ENCODE assay signal across 9 cellular contexts in genomic region chr13:42720116-42720857, GRCh38.
A peak's percentile ranks its signal among the peaks of the same experiment; 100 is the strongest.
DNase-seq lines count a peak whose midpoint lies in the region; ATAC-seq and TF ChIP-seq lines count a peak whose summit lies in the region.
"Had no signal": no experiment of that assay in that cellular context is flagged by ENCODE, and none has a peak within 500 bp of the region (broad histone marks: within the 10 kb centered on the region; RNA-seq: fewer than 3 reads in every experiment).

No MANE protein-coding gene starts in this region.

- no peak for TF ChIP-seq POLR2A in HCT116 (IDR thresholded peaks at IDR 0.05; ENCODE audit: borderline replicate concordance, extremely low read depth, insufficient read depth, insufficient read length)
- no peak for TF ChIP-seq POLR2A in gastroesophageal sphincter (IDR thresholded peaks at IDR 0.05)

- no peak for TF ChIP-seq EP300 in gastroesophageal sphincter (IDR thresholded peaks at IDR 0.05)

- H3K4me1 ChIP-seq in A673 (ENCODE audit: insufficient read depth, low read length, poor library complexity, severe bottlenecking) (peaks cover 11% of the 10 kb centered on the region), HCT116 (ENCODE audit: control insufficient read depth in 1 of 2, insufficient read depth in 2 of 2, low read length in 2 of 2) (peaks cover 3 to 8% of the 10 kb centered on the region in 2 experiments; a peak in 2 of 4 replicates), gastroesophageal sphincter (no peaks in the 10 kb centered on the region)

- WGBS in gastroesophageal sphincter (ENCODE audit: low coverage in 1 of 2), 2 donors: 59 to 67% methylated on average over 11 to 12 of the region's 12 CpGs

- DNase-seq in A673 (ENCODE audit: low spot score) (peak; percentile 81), HCT116 (ENCODE audit: low read depth, low spot score) (peak; percentile 60), SIG-M5 treated with dmso at 0.1 percent for 504 hours (lab: John Stamatoyannopoulos, UW; ENCODE audit: unreplicated experiment) (peak; percentile 94), GDM1 (lab: John Stamatoyannopoulos, UW) (no peak)

- CTCF ChIA-PET in A673 (lab: Charles Lee): no interaction called here
- CTCF ChIA-PET in HCT116 (lab: Charles Lee): interaction anchor here (1.7 kb wide), 1 partner anchor 386 kb away, joined by 3 read pairs; no protein-coding TSS in a partner anchor

- no peak overlapping the region for H3K4me3 ChIP-seq in A673 (ENCODE audit: low read depth, low read length, poor library complexity, severe bottlenecking)
- peak overlapping the region; percentile 7 to 33; a peak in 1 of 4 replicates for H3K4me3 ChIP-seq in HCT116 (replicated peaks in 1 of 2; ENCODE audit: low read depth in 1 of 2, low read length in 2 of 2)
- no peak overlapping the region for H3K4me3 ChIP-seq in gastroesophageal sphincter
- H3K4me3 ChIP-seq: skin epidermis had no signal

- H3K27ac ChIP-seq in A673 (ENCODE audit: low read depth, low read length, poor library complexity, severe bottlenecking): no peak overlapping the region
- no peak overlapping the region for H3K27ac ChIP-seq in HCT116 (ENCODE audit: low read depth, low read length)
- H3K27ac ChIP-seq in gastroesophageal sphincter: no peak overlapping the region

- H3K4me2 ChIP-seq in HCT116 (ENCODE audit: low read length): peak overlapping the region; percentile 58

- H3K27me3 ChIP-seq in A673 (replicated peaks; ENCODE audit: insufficient read depth, low read depth, low read length, poor library complexity): no peaks in the 10 kb centered on the region
- no peaks in the 10 kb centered on the region for H3K27me3 ChIP-seq in HCT116 (ENCODE audit: insufficient read depth, low read length)
- no peaks in the 10 kb centered on the region for H3K27me3 ChIP-seq in gastroesophageal sphincter

- no peaks in the 10 kb centered on the region for H3K79me2 ChIP-seq in HCT116 (ENCODE audit: insufficient read depth, low read length)

- no peaks in the 10 kb centered on the region for H4K20me1 ChIP-seq in HCT116 (ENCODE audit: insufficient read depth)

- POLR2A ChIA-PET in A673 (lab: Charles Lee; ENCODE audit: low non-redundant PET) (no interaction called here), HCT116 (lab: Charles Lee) (interaction anchor here (0.8 to 1.0 kb wide), 2 partner anchors 10 to 13 kb away, joined by 3 to 4 read pairs; no protein-coding TSS in a partner anchor)

- BruUV-seq in A673 (replicated peaks; lab: Mats Ljungman, UMichigan) (no TSS peak), HCT116 (replicated peaks; lab: Mats Ljungman, UMichigan) (no TSS peak)

- H3K9ac ChIP-seq in HCT116 (ENCODE audit: low read length): no peak overlapping the region

- RAD21 ChIA-PET in HCT116 (lab: Charles Lee; ENCODE audit: low non-redundant PET in 1 of 2, low total read pairs in 2 of 2, uncharacterized antibody in 2 of 2, unreplicated experiment in 2 of 2): no interaction called here

- H2AFZ ChIP-seq in HCT116 (ENCODE audit: low read depth, low read length, poor library complexity, severe bottlenecking): peak overlapping the region; percentile 29

- H3K36me3 ChIP-seq in A673 (ENCODE audit: insufficient read depth, low read length, poor library complexity, severe bottlenecking) (no peaks in the 10 kb centered on the region), HCT116 (ENCODE audit: control insufficient read depth in 1 of 2, insufficient read depth in 2 of 2, low read length in 2 of 2) (no peaks in the 10 kb centered on the region), gastroesophageal sphincter (no peaks in the 10 kb centered on the region)

- no peak for TF ChIP-seq RAD21 in HCT116 (IDR thresholded peaks at IDR 0.05; ENCODE audit: low read depth)

- no peaks in the 10 kb centered on the region for H3K9me2 ChIP-seq in HCT116 (ENCODE audit: insufficient read depth)

- H3K9me3 ChIP-seq in A673 (ENCODE audit: low read depth, low read length, poor library complexity, severe bottlenecking) (no peaks in the 10 kb centered on the region), HCT116 (ENCODE audit: control insufficient read depth in 1 of 2, insufficient read depth in 1 of 2, low read depth in 1 of 2, low read length in 2 of 2) (no peaks in the 10 kb centered on the region), gastroesophageal sphincter (no peaks in the 10 kb centered on the region)

- peak; percentile 84 for ATAC-seq in HCT116
- peak; percentile 81 for ATAC-seq in gastroesophageal sphincter
- no peak for ATAC-seq in GM18858 (IDR thresholded peaks at IDR 0.05; ENCODE audit: unreplicated experiment)
- no peak for ATAC-seq in HG03342 (IDR thresholded peaks at IDR 0.05; ENCODE audit: unreplicated experiment)
- ATAC-seq in GM18511 (IDR thresholded peaks at IDR 0.05; ENCODE audit: unreplicated experiment): no peak

- TF ChIP-seq CTCF in A673 (conservative IDR thresholded peaks at IDR 0.05; ENCODE audit: low read depth, low read length) (no peak), HCT116 (IDR thresholded peaks at IDR 0.05 in 2 of 3, conservative IDR thresholded peaks at IDR 0.05 in 1 of 3; ENCODE audit: borderline replicate concordance in 1 of 3, insufficient read depth in 1 of 3, low read depth in 2 of 3, low read length in 2 of 3) (no peak), gastroesophageal sphincter (IDR thresholded peaks at IDR 0.05) (no peak)

- intact Hi-C loops in A673 (cut with micrococcal nuclease; ENCODE audit: unreplicated experiment) (no loop called here), HCT116 (cut with micrococcal nuclease) (no loop called here)

TF ChIP-seq in HCT116, 20 proteins besides CTCF, POLR2A, EP300 and RAD21:
- TF ChIP-seq ELF1 (IDR thresholded peaks at IDR 0.05; ENCODE audit: borderline replicate concordance, low read depth): no peak
- no peak for TF ChIP-seq REST (IDR thresholded peaks at IDR 0.05; ENCODE audit: low read depth)
- TF ChIP-seq ZFX (IDR thresholded peaks at IDR 0.05): no peak
- TF ChIP-seq POLR2AphosphoS5 (IDR thresholded peaks at IDR 0.05; ENCODE audit: low read depth, low read length): 0 out of 2 replicates have a peak, but pooled peaks have one; percentile 28
- TF ChIP-seq CEBPB (IDR thresholded peaks at IDR 0.05; ENCODE audit: low read depth): peak; percentile 97
- TF ChIP-seq ATF3 (IDR thresholded peaks at IDR 0.05): peak; percentile 72
- TF ChIP-seq TCF7L2 (IDR thresholded peaks at IDR 0.05; ENCODE audit: borderline replicate concordance, extremely low read depth, insufficient read depth, insufficient read length): peak; percentile 52
- peak; percentile 73 for TF ChIP-seq FOSL1 (IDR thresholded peaks at IDR 0.05; ENCODE audit: low read depth)
- TF ChIP-seq SIN3A (IDR thresholded peaks at IDR 0.05; ENCODE audit: low read depth): no peak
- peak; percentile 69 for TF ChIP-seq JUND (IDR thresholded peaks at IDR 0.05)
- peak; percentile 63 for TF ChIP-seq SP1 (IDR thresholded peaks at IDR 0.05; ENCODE audit: low read depth)
- TF ChIP-seq EZH2phosphoT487 (IDR thresholded peaks at IDR 0.05; ENCODE audit: borderline replicate concordance): no peak
- no peak for TF ChIP-seq EZH2 (IDR thresholded peaks at IDR 0.05)

Comparison
In these comparisons a context has a peak if more than half of its experiments do, and no peak if none do; other contexts are left out.
1. H3K4me3 ChIP-seq: peak in HCT116 (2 of 2); none in A673 (single experiment) and gastroesophageal sphincter (0 of 2).
2. ATAC-seq: peak in HCT116 (single experiment) and gastroesophageal sphincter (single experiment); none in GM18858 (single experiment), HG03342 (single experiment) and GM18511 (single experiment).